In the genomic region with DNA sequence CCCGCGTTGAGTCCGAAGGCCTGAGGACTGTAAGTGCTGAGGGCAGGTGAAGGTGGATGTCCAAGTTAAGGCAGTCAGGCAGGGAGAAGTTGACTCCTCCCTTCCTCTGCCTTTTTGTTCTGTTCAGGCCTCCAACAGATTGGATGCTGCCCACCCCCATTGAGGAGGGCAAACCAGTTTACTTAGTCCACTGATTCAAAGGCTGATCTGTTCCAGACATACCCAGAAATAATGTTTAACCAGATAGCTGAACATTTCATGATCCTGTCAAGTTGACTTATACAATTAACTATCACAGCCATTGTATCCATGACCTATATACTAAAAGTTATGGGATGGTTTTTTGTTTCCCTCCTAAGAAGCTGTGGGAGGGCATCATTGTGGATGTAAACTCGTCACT, we compare ENCODE assay signal across 13 cellular contexts. TPM values are rescaled to one million over a fixed set of nuclear protein-coding genes. Genes with fewer than 3 reads are reported as not detected.
DNase-seq lines count a peak whose midpoint lies in the region; ATAC-seq, FAIRE-seq and TF ChIP-seq lines count a peak whose summit lies in the region.
"Had no signal": no experiment of that assay in that cellular context is flagged by ENCODE, and none has a peak within 500 bp of the region (broad histone marks: within the 10 kb centered on the region; RNA-seq: fewer than 3 reads in every experiment).

No MANE protein-coding gene starts in this region.

- H3K4me1 Mint-ChIP-seq in CD8-positive, alpha-beta memory T cell: peaks cover 37 to 55% (median 50%) of the 10 kb centered on the region in 3 donors
- H3K4me1 Mint-ChIP-seq in activated T-helper 2 cell treated with anti-CD3 and anti-CD28 coated beads, Interferon-gamma antibody, Interleukin-2, Interleukin-4, amounts not matched to agents 10 μg/mL and 5 μg/mL and 100 μg/mL, durations not matched to agents 14 hours and 24 hours and 36 hours (ENCODE audit: low read depth): peaks cover 95% of the 10 kb centered on the region

- ATAC-seq in pancreas: no peak
- ATAC-seq: heart left ventricle had no signal

- H3K27me3 ChIP-seq in CD8-positive, alpha-beta memory T cell (ENCODE audit: insufficient read depth, low read length, poor library complexity, severe bottlenecking): no peaks in the 10 kb centered on the region
- no peaks in the 10 kb centered on the region for H3K27me3 ChIP-seq in pancreas
- H3K27me3 ChIP-seq: colonic mucosa had no signal

- no peaks in the 10 kb centered on the region for H3K9me3 Mint-ChIP-seq in CD8-positive, alpha-beta memory T cell
- H3K9me3 Mint-ChIP-seq in activated T-helper 2 cell treated with anti-CD3 and anti-CD28 coated beads, Interferon-gamma antibody, Interleukin-2, Interleukin-4, amounts not matched to agents 10 μg/mL and 5 μg/mL and 100 μg/mL, durations not matched to agents 14 hours and 24 hours and 36 hours: peaks cover 24% of the 10 kb centered on the region

- peak overlapping the region; percentile 65 to 97 (median 86) for H3K27ac Mint-ChIP-seq in CD8-positive, alpha-beta memory T cell
- peak overlapping the region; percentile 98 for H3K27ac Mint-ChIP-seq in activated T-helper 2 cell treated with anti-CD3 and anti-CD28 coated beads, Interferon-gamma antibody, Interleukin-2, Interleukin-4, amounts not matched to agents 10 μg/mL and 5 μg/mL and 100 μg/mL, durations not matched to agents 14 hours and 24 hours and 36 hours

- CTCF ChIA-PET in CD8-positive, alpha-beta memory T cell (lab: Charles Lee): interaction anchor here (0.6 to 3.0 kb wide), 5 partner anchors 8 to 324 kb away, joined by 3 to 11 read pairs (median 4); no protein-coding TSS in a partner anchor

- intact Hi-C loops in activated T-helper 2 cell treated with anti-CD3 and anti-CD28 coated beads, Interferon-gamma antibody, Interleukin-2, Interleukin-4, amounts not matched to agents 10 μg/mL and 5 μg/mL and 100 μg/mL, durations not matched to agents 14 hours and 24 hours and 36 hours (cut with micrococcal nuclease): loop anchor here (1.0 to 10.0 kb wide), 7 partner anchors 8 to 1936 kb away; a partner anchor contains a TSS
- intact Hi-C loops in pancreas (cut with DNase I): no loop called here

- FAIRE-seq in pancreas (lab: Jason Lieb, UNC): no peak

- H3K27ac ChIP-seq in CD8-positive, alpha-beta memory T cell (ENCODE audit: low read depth, low read length): no peak overlapping the region
- no peak overlapping the region for H3K27ac ChIP-seq in pancreas
- H3K27ac ChIP-seq: colonic mucosa had no signal

- peaks cover 0 to 3% of the 10 kb centered on the region in 2 donors for H3K27me3 Mint-ChIP-seq in CD8-positive, alpha-beta memory T cell
- no peaks in the 10 kb centered on the region for H3K27me3 Mint-ChIP-seq in activated T-helper 2 cell treated with anti-CD3 and anti-CD28 coated beads, Interferon-gamma antibody, Interleukin-2, Interleukin-4, amounts not matched to agents 10 μg/mL and 5 μg/mL and 100 μg/mL, durations not matched to agents 14 hours and 24 hours and 36 hours (ENCODE audit: low read depth)

- TF ChIP-seq CTCF in pancreas (IDR thresholded peaks at IDR 0.05): no peak

- peak overlapping the region in 1 of 7 donors; percentile 67 for H3K4me3 Mint-ChIP-seq in CD8-positive, alpha-beta memory T cell
- H3K4me3 Mint-ChIP-seq in activated T-helper 2 cell treated with anti-CD3 and anti-CD28 coated beads, Interferon-gamma antibody, Interleukin-2, Interleukin-4, amounts not matched to agents 10 μg/mL and 5 μg/mL and 100 μg/mL, durations not matched to agents 14 hours and 24 hours and 36 hours (ENCODE audit: low read depth): peak overlapping the region; percentile 49

- peaks cover 0 to 5% (median 0%) of the 10 kb centered on the region in 3 donors for H3K36me3 Mint-ChIP-seq in CD8-positive, alpha-beta memory T cell
- H3K36me3 Mint-ChIP-seq in activated T-helper 2 cell treated with anti-CD3 and anti-CD28 coated beads, Interferon-gamma antibody, Interleukin-2, Interleukin-4, amounts not matched to agents 10 μg/mL and 5 μg/mL and 100 μg/mL, durations not matched to agents 14 hours and 24 hours and 36 hours (ENCODE audit: low read depth): peaks cover 49% of the 10 kb centered on the region

- H3K4me3 ChIP-seq in CD8-positive, alpha-beta memory T cell (ENCODE audit: low read length): no peak overlapping the region
- H3K4me3 ChIP-seq in pancreas: no peak overlapping the region
- H3K4me3 ChIP-seq: colonic mucosa, heart left ventricle had no signal

- POLR2A ChIA-PET in CD8-positive, alpha-beta memory T cell (lab: Charles Lee): no interaction called here

- H3K9me3 ChIP-seq in CD8-positive, alpha-beta memory T cell (ENCODE audit: low read length): no peaks in the 10 kb centered on the region
- no peaks in the 10 kb centered on the region for H3K9me3 ChIP-seq in pancreas
- H3K9me3 ChIP-seq: colonic mucosa, heart left ventricle had no signal

- no peaks in the 10 kb centered on the region for H3K36me3 ChIP-seq in CD8-positive, alpha-beta memory T cell (ENCODE audit: insufficient read depth, low read length)
- H3K36me3 ChIP-seq in pancreas: no peaks in the 10 kb centered on the region
- H3K36me3 ChIP-seq: colonic mucosa, heart left ventricle had no signal

- H3K4me1 ChIP-seq in CD8-positive, alpha-beta memory T cell (ENCODE audit: insufficient read depth, low read length): peaks cover 16% of the 10 kb centered on the region
- H3K4me1 ChIP-seq in pancreas: no peaks in the 10 kb centered on the region
- H3K4me1 ChIP-seq: colonic mucosa, heart left ventricle had no signal

- no peak for DNase-seq in CD8-positive, alpha-beta memory T cell
- DNase-seq in HT1080 (ENCODE audit: low read depth): peak; percentile 18
- no peak for DNase-seq in activated T-helper 2 cell treated with anti-CD3 and anti-CD28 coated beads, Interferon-gamma antibody, Interleukin-2, Interleukin-4, amounts not matched to agents 10 μg/mL and 5 μg/mL and 100 μg/mL, durations not matched to agents 14 hours and 24 hours and 36 hours (ENCODE audit: low spot score)
- peak; percentile 9 for DNase-seq in left kidney (ENCODE audit: low read depth, low spot score)
- no peak for DNase-seq in pancreas
- DNase-seq in NCI-H187 treated with DMSO at 0.1 percent for 48 hours (lab: John Stamatoyannopoulos, UW): no peak
- no peak for DNase-seq in central memory CD4-positive, alpha-beta T cell
- DNase-seq: colonic mucosa, heart left ventricle, NCI-H2171 had no signal

- 80 to 89% methylated on average over 4 of the region's 4 CpGs for WGBS in pancreas, 2 donors

RNA-seq across cellular contexts. Expression of a gene that starts 8.3 kb away (rescaled TPM):
- under 1 TPM; 0.46 to 0.86 TPM for total RNA-seq in CD8-positive, alpha-beta memory T cell
- polyA plus RNA-seq in CD8-positive, alpha-beta memory T cell: not detected
- 0.96 TPM in 1 of 2 replicates, not detected in the other for total RNA-seq in HT1080 (2014; rRNA removed; shearing (Covaris generic))
- not detected in 2 replicates for polyA plus RNA-seq in HT1080 (2015; cell fraction: cytosol; rRNA removed)
- polyA plus RNA-seq in HT1080 (2015; cell fraction: nucleus; rRNA removed): 0.43 TPM in 1 of 2 replicates, not detected in the other
- total RNA-seq in activated T-helper 2 cell treated with anti-CD3 and anti-CD28 coated beads, Interferon-gamma antibody, Interleukin-2, Interleukin-4, amounts not matched to agents 10 μg/mL and 5 μg/mL and 100 μg/mL, durations not matched to agents 14 hours and 24 hours and 36 hours: 0.41 and 0.68 TPM in 2 replicates
- total RNA-seq in pancreas: not detected
- not detected for polyA plus RNA-seq in pancreas
- total RNA-seq: colonic mucosa, heart left ventricle, skeletal muscle tissue had no signal
- polyA plus RNA-seq: adipose tissue, heart left ventricle, keratinocyte had no signal

RNA-seq across cellular contexts. Expression of a gene that starts 32.7 kb away (rescaled TPM):
- total RNA-seq in CD8-positive, alpha-beta memory T cell: not detected
- not detected for polyA plus RNA-seq in CD8-positive, alpha-beta memory T cell
- total RNA-seq in HT1080 (2014; rRNA removed; shearing (Covaris generic)): not detected in 2 replicates
- not detected in 2 replicates for polyA plus RNA-seq in HT1080 (2015; cell fraction: cytosol; rRNA removed)
- polyA plus RNA-seq in HT1080 (2015; cell fraction: nucleus; rRNA removed): not detected in 2 replicates
- total RNA-seq in activated T-helper 2 cell treated with anti-CD3 and anti-CD28 coated beads, Interferon-gamma antibody, Interleukin-2, Interleukin-4, amounts not matched to agents 10 μg/mL and 5 μg/mL and 100 μg/mL, durations not matched to agents 14 hours and 24 hours and 36 hours: not detected in 2 replicates
- not detected for total RNA-seq in pancreas
- not detected for polyA plus RNA-seq in pancreas
- total RNA-seq: colonic mucosa, heart left ventricle, skeletal muscle tissue had no signal
- polyA plus RNA-seq: adipose tissue, heart left ventricle, keratinocyte had no signal

Comparison
In these comparisons a context has a peak if more than half of its experiments do, and no peak if none do; other contexts are left out.
1. DNase-seq: peak in HT1080 (single experiment) and left kidney (single experiment); none in CD8-positive, alpha-beta memory T cell (0 of 5), activated T-helper 2 cell treated with anti-CD3 and anti-CD28 coated beads, Interferon-gamma antibody, Interleukin-2, Interleukin-4, amounts not matched to agents 10 μg/mL and 5 μg/mL and 100 μg/mL, durations not matched to agents 14 hours and 24 hours and 36 hours (single experiment), pancreas (0 of 6), NCI-H187 treated with DMSO at 0.1 percent for 48 hours (single experiment) and central memory CD4-positive, alpha-beta T cell (single experiment).